In the genomic region with DNA sequence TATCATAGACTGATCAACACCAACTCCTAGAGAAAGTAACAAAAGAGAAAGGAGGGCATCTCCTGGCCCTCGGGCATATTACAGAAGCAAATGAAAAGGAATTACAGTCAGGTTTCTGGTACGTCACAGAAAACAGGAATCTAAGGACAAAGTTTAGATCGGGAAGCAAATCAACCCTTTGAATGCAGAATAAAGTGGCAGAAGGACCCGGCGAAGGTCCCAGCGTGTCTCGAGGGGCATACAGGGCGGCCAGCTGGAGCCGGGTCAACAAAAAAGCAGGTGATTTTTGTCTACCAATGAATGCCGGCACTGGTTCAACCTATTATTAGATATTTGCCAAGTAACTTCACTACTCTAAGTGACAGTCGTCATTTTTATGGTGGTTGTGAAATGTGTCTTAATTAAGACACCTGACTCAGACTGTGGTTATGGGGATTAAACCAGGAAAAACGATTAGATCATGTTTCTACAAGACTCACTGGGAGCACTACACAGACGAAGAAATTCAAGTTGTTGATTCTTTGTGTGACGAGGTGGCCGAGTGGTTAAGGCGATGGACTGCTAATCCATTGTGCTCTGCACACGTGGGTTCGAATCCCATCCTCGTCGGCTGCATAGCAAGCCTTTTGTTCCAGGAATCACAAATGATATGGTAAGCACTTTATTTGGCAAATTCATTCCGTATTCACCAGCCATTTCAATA, we compare ENCODE assay signal across 8 cellular contexts. TPM values are rescaled to one million over a fixed set of nuclear protein-coding genes. Genes with fewer than 3 reads are reported as not detected.
DNase-seq lines count a peak whose midpoint lies in the region; ATAC-seq and TF ChIP-seq lines count a peak whose summit lies in the region.

No MANE protein-coding gene starts in this region.

- peak overlapping the region; percentile 46 for H2AFZ ChIP-seq in ACC112 (ENCODE audit: low read length, unreplicated experiment)

- ATAC-seq in HG03066 (IDR thresholded peaks at IDR 0.05; ENCODE audit: low read depth, unreplicated experiment) (peak; percentile 45), HG03457 (IDR thresholded peaks at IDR 0.05; ENCODE audit: unreplicated experiment) (no peak)

- H3K27me3 ChIP-seq in ACC112 (ENCODE audit: insufficient read depth, low read length): peaks cover 53% of the 10 kb centered on the region

- H3K27ac ChIP-seq in ACC112 (ENCODE audit: low read depth, low read length): no peak overlapping the region

- H3K79me2 ChIP-seq in ACC112 (ENCODE audit: control insufficient read depth, insufficient read depth, low read length, unreplicated experiment): no peaks in the 10 kb centered on the region

- H3K4me3 ChIP-seq in ACC112 (ENCODE audit: low read depth, low read length) (peak overlapping the region; percentile 81), GM12875 (ENCODE audit: low read depth, low read length) (peak overlapping the region; percentile 48), foreskin fibroblast (ENCODE audit: low read depth in 1 of 2, low read length in 2 of 2) (peak overlapping the region; percentile 37 to 48)

- no peaks in the 10 kb centered on the region for H3K4me1 ChIP-seq in ACC112 (ENCODE audit: control insufficient read depth, insufficient read depth, low read length, unreplicated experiment)

- TF ChIP-seq CTCF in GM12875 (IDR thresholded peaks at IDR 0.05; ENCODE audit: borderline replicate concordance, insufficient read depth, low read depth, low read length) (no peak), foreskin fibroblast (IDR thresholded peaks at IDR 0.05; ENCODE audit: low read depth, low read length) (no peak)

- DNase-seq in NCI-H446 (lab: John Stamatoyannopoulos, UW) (peak; percentile 79 to 89), foreskin fibroblast (peak; percentile 50 to 92), pulmonary artery endothelial cell (ENCODE audit: low read depth, low spot score) (peak; percentile 50)
- peak; percentile 43 to 81 (median 65) for DNase-seq in activated CD8-positive, alpha-beta memory T cell treated with anti-CD3 and anti-CD28 coated beads for 48 hours (ENCODE audit: low read depth in 2 of 3, low spot score in 2 of 3)

- no peaks in the 10 kb centered on the region for H3K36me3 ChIP-seq in ACC112 (ENCODE audit: insufficient read depth, low read length)

RNA-seq across cellular contexts. Expression of a gene that starts 12.4 kb away (rescaled TPM):
- total RNA-seq in pulmonary artery endothelial cell: 11.6 and 13.5 TPM in 2 replicates

RNA-seq across cellular contexts. Expression of a gene that starts 39.4 kb away (rescaled TPM):
- total RNA-seq in pulmonary artery endothelial cell: 5.6 and 5.7 TPM in 2 replicates

RNA-seq across cellular contexts. Expression of a gene that starts 46.4 kb away (rescaled TPM):
- total RNA-seq in pulmonary artery endothelial cell: 0.59 and 1.2 TPM in 2 replicates

RNA-seq across cellular contexts. Expression of a gene that starts 54.3 kb away (rescaled TPM):
- total RNA-seq in pulmonary artery endothelial cell: 8.9 and 18.5 TPM in 2 replicates
